In genomic region chr13:40273173-40274000, GRCh38 we compare ENCODE assay signal across 12 cellular contexts.
DNase-seq lines count a peak whose midpoint lies in the region; ATAC-seq, FAIRE-seq and TF ChIP-seq lines count a peak whose summit lies in the region.
"Had no signal": no experiment of that assay in that cellular context is flagged by ENCODE, and none has a peak within 500 bp of the region (broad histone marks: within the 10 kb centered on the region; RNA-seq: fewer than 3 reads in every experiment).

No MANE protein-coding gene starts in this region.

- DNase-seq in G401 (ENCODE audit: low spot score) (peak; percentile 4), ascending aorta (ENCODE audit: low spot score in 2 of 2) (no peak), hypothalamus (lab: John Stamatoyannopoulos, UW) (peak in 40 of 51 donors; percentile 1 to 74 (median 32)), substantia nigra (lab: John Stamatoyannopoulos, UW) (peak in 39 of 49 donors; percentile 5 to 67 (median 40)), dedifferentiated amniotic fluid mesenchymal stem cell (ENCODE audit: extremely low spot score) (no peak), H54 (ENCODE audit: insufficient read length, low spot score) (no peak), kidney tubule cell (ENCODE audit: low spot score) (no peak)
- DNase-seq: NCI-H1092 treated with DMSO at 0.1 percent for 48 hours; stimulated activated naive CD4-positive, alpha-beta T cell had no signal

- in situ Hi-C loops in G401 (cut with HindIII; ENCODE audit: low sequenced_read_pairs): no loop called here

- no peak for FAIRE-seq in H54 (lab: Jason Lieb, UNC)

- H3K36me3 ChIP-seq in ascending aorta: no peaks in the 10 kb centered on the region

- no peaks in the 10 kb centered on the region for H3K27me3 ChIP-seq in ascending aorta

- peaks cover 5 to 29% of the 10 kb centered on the region in 2 donors for H3K4me1 ChIP-seq in ascending aorta

- no peak for TF ChIP-seq CTCF in ascending aorta (IDR thresholded peaks at IDR 0.05)

- ATAC-seq in GM21515 (IDR thresholded peaks at IDR 0.05; ENCODE audit: unreplicated experiment): no peak

- no peak for TF ChIP-seq POLR2A in H54 (IDR thresholded peaks at IDR 0.05; ENCODE audit: low read depth, low read length)

- H3K4me3 ChIP-seq in ascending aorta: no peak overlapping the region
- H3K4me3 ChIP-seq: lung had no signal

- H3K9me3 ChIP-seq in ascending aorta: no peaks in the 10 kb centered on the region

- intact Hi-C loops in ascending aorta (cut with DNase I): loop anchor here (2.0 to 5.0 kb wide), 2 partner anchors 81 to 199 kb away; no protein-coding TSS in a partner anchor

- H3K27ac ChIP-seq in ascending aorta (peak overlapping the region; percentile 88 to 90), substantia nigra (ENCODE audit: low read depth, low read length, poor library complexity, severe bottlenecking) (peak overlapping the region; percentile 52)
- H3K27ac ChIP-seq: VCaP had no signal

Comparison
In these comparisons a context has a peak if more than half of its experiments do, and no peak if none do; other contexts are left out.
1. DNase-seq: peak in G401 (single experiment), hypothalamus (40 of 51) and substantia nigra (39 of 49); none in ascending aorta (0 of 2), dedifferentiated amniotic fluid mesenchymal stem cell (single experiment), H54 (single experiment) and kidney tubule cell (single experiment).